In the genomic region with DNA sequence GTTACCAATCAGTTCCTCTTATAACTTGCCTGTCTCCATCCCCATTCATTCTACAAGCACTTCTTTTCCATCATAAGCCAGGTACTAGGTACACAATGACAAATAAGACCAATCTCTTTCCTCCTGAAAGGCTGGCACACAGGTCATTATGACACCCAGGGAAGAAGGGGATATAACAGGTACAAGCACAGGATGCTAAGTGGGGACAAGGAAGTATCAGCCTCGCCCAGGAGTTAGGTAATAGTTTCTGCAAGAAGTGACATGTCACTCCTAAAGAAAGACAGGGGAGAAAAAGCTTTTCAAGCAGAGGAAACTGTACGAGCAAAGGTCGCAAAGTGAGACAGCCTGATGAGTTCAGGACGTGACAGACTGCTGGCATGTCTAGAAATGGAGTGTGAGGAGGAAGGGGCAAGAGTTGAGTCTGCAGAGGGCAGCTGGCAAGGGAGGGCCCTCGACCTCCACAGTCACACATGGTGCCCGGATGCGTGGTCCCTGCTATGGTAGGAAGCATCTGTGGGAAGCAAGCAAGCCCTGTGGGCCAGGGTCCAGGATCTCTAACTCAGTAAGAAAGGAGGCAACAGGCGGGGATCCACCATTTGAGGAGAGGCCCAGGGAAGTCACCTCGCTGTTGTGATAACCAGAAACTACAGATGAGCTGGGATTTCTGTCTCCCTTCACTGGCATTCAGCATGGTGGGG, we compare ENCODE assay signal across 14 cellular contexts. TPM values are rescaled to one million over a fixed set of nuclear protein-coding genes. Genes with fewer than 3 reads are reported as not detected.
DNase-seq lines count a peak whose midpoint lies in the region; ATAC-seq and TF ChIP-seq lines count a peak whose summit lies in the region.
"Had no signal": no experiment of that assay in that cellular context is flagged by ENCODE, and none has a peak within 500 bp of the region (broad histone marks: within the 10 kb centered on the region; RNA-seq: fewer than 3 reads in every experiment).

No MANE protein-coding gene starts in this region.

- H3K4me2 ChIP-seq in mammary epithelial cell (ENCODE audit: insufficient read depth, low read depth, low read length), result no peak overlapping the region
- H3K4me2 ChIP-seq: BLaER1 had no signal

- in situ Hi-C loops in mammary epithelial cell (cut with MboI; ENCODE audit: low sequenced_read_pairs in 2 of 2), result loop anchor here in 1 of 2 donors (25.0 kb wide), 1 partner anchor 238 kb away; no protein-coding TSS in a partner anchor

- H3K36me3 Mint-ChIP-seq in type B pancreatic cell, result no peaks in the 10 kb centered on the region
- no peaks in the 10 kb centered on the region for H3K36me3 Mint-ChIP-seq in activated CD4-positive, alpha-beta T cell treated with anti-CD3 and anti-CD28 coated beads, Interleukin-2, amount 10 ng/mL, durations not matched to agents 7 days and 5 days (ENCODE audit: low read depth)
- H3K36me3 Mint-ChIP-seq in CD4-positive, alpha-beta T cell (ENCODE audit: low read depth), result no peaks in the 10 kb centered on the region

- intact Hi-C loops in left cardiac atrium (cut with DNase I), result no loop called here
- intact Hi-C loops in mammary epithelial cell (cut with micrococcal nuclease), result no loop called here
- intact Hi-C loops in CD4-positive, alpha-beta T cell (cut with DNase I, micrococcal nuclease), result no loop called here

- no peaks in the 10 kb centered on the region for H3K27me3 Mint-ChIP-seq in type B pancreatic cell
- no peaks in the 10 kb centered on the region for H3K27me3 Mint-ChIP-seq in activated CD4-positive, alpha-beta T cell treated with anti-CD3 and anti-CD28 coated beads, Interleukin-2, amount 10 ng/mL, durations not matched to agents 7 days and 5 days
- no peaks in the 10 kb centered on the region for H3K27me3 Mint-ChIP-seq in CD4-positive, alpha-beta T cell

- TF ChIP-seq CTCF in right atrium auricular region (IDR thresholded peaks at IDR 0.05) (no peak), type B pancreatic cell (conservative IDR thresholded peaks at IDR 0.05) (no peak), mammary epithelial cell (conservative IDR thresholded peaks at IDR 0.05 in 1 of 2, IDR thresholded peaks at IDR 0.05 in 1 of 2; ENCODE audit: extremely low read depth in 1 of 2, insufficient read depth in 1 of 2, low read depth in 1 of 2, low read length in 2 of 2) (no peak)
- TF ChIP-seq CTCF in CD4-positive, alpha-beta T cell (IDR thresholded peaks at IDR 0.05), result no peak

- H3K4me1 ChIP-seq in right atrium auricular region, result no peaks in the 10 kb centered on the region
- no peaks in the 10 kb centered on the region for H3K4me1 ChIP-seq in mammary epithelial cell (ENCODE audit: insufficient read depth, low read length)

- 62% methylated on average over 8 of the region's 9 CpGs for WGBS in mammary epithelial cell (ENCODE audit: low coverage, missing lambda C conversion rate)

- dilution Hi-C loops in mammary epithelial cell (cut with HindIII; ENCODE audit: low sequenced_read_pairs), result loop anchor here (10.0 kb wide), 1 partner anchor 96 kb away; no protein-coding TSS in a partner anchor

- CTCF ChIA-PET in mammary epithelial cell (lab: Charles Lee; ENCODE audit: low non-redundant PET), result no interaction called here
- CTCF ChIA-PET in activated CD4-positive, alpha-beta T cell treated with anti-CD3 and anti-CD28 coated beads, Interleukin-2, amount 10 ng/mL, durations not matched to agents 7 days and 5 days (lab: Charles Lee), result interaction anchor here (1.1 kb wide), 1 partner anchor 9 kb away, joined by 3 read pairs; no protein-coding TSS in a partner anchor
- CTCF ChIA-PET in CD4-positive, alpha-beta T cell (lab: Charles Lee), result no interaction called here

- H3K4me3 ChIP-seq in right atrium auricular region (no peak overlapping the region), mammary epithelial cell (replicated peaks in 1 of 3; ENCODE audit: insufficient read depth in 1 of 3, low read depth in 2 of 3, low read length in 3 of 3) (no peak overlapping the region)
- H3K4me3 ChIP-seq: BLaER1 had no signal

- H3K79me2 ChIP-seq in mammary epithelial cell (ENCODE audit: insufficient read depth, low read length), result no peaks in the 10 kb centered on the region

- no peaks in the 10 kb centered on the region for H3K27me3 ChIP-seq in right atrium auricular region
- H3K27me3 ChIP-seq in mammary epithelial cell (ENCODE audit: insufficient read depth, low read length), result no peaks in the 10 kb centered on the region
- no peaks in the 10 kb centered on the region for H3K27me3 ChIP-seq in CD4-positive, alpha-beta T cell (ENCODE audit: control insufficient read depth, insufficient read depth, low read length)
- H3K27me3 ChIP-seq: BLaER1 had no signal

- H3K36me3 ChIP-seq in right atrium auricular region, result no peaks in the 10 kb centered on the region
- no peaks in the 10 kb centered on the region for H3K36me3 ChIP-seq in mammary epithelial cell (ENCODE audit: insufficient read depth, low read length)
- H3K36me3 ChIP-seq: BLaER1 had no signal

- H3K9ac ChIP-seq in mammary epithelial cell (ENCODE audit: insufficient read depth, low read length), result no peak overlapping the region
- H3K9ac ChIP-seq: BLaER1 had no signal

- ATAC-seq in left cardiac atrium (no peak), esophagus mucosa (peak; percentile 93)
- ATAC-seq in CD4-positive, alpha-beta T cell (ENCODE audit: poor library complexity), result no peak
- ATAC-seq: HepG2 had no signal

- no peaks in the 10 kb centered on the region for H4K20me1 ChIP-seq in mammary epithelial cell (ENCODE audit: insufficient read depth, low read length)
- H4K20me1 ChIP-seq: BLaER1 had no signal

- no TSS peak for BruUV-seq in mammary epithelial cell (replicated peaks; lab: Mats Ljungman, UMichigan)

- no peak overlapping the region for H3K27ac ChIP-seq in right atrium auricular region
- H3K27ac ChIP-seq in mammary epithelial cell (ENCODE audit: insufficient read depth, low read depth, low read length), result no peak overlapping the region
- no peak overlapping the region for H3K27ac ChIP-seq in CD4-positive, alpha-beta T cell (ENCODE audit: low read depth, low read length)
- H3K27ac ChIP-seq: BLaER1 had no signal

- H3K9me3 ChIP-seq in right atrium auricular region (no peaks in the 10 kb centered on the region), mammary epithelial cell (replicated peaks; ENCODE audit: insufficient read depth, low read length) (no peaks in the 10 kb centered on the region)
- H3K9me3 ChIP-seq in CD4-positive, alpha-beta T cell (ENCODE audit: control insufficient read depth, low read length), result no peaks in the 10 kb centered on the region
- H3K9me3 ChIP-seq: BLaER1 had no signal

- peak overlapping the region; percentile 62 for H3K27ac Mint-ChIP-seq in type B pancreatic cell
- H3K27ac Mint-ChIP-seq in activated CD4-positive, alpha-beta T cell treated with anti-CD3 and anti-CD28 coated beads, Interleukin-2, amount 10 ng/mL, durations not matched to agents 7 days and 5 days, result no peak overlapping the region
- no peak overlapping the region for H3K27ac Mint-ChIP-seq in CD4-positive, alpha-beta T cell
- H3K27ac Mint-ChIP-seq: HFFc6 had no signal

- DNase-seq in right atrium auricular region (ENCODE audit: low spot score), result peak; percentile 18
- DNase-seq in left cardiac atrium, result no peak
- no peak for DNase-seq in type B pancreatic cell (ENCODE audit: extremely low spot score, unreplicated experiment)
- no peak for DNase-seq in mammary epithelial cell
- DNase-seq in activated CD4-positive, alpha-beta T cell treated with anti-CD3 and anti-CD28 coated beads, Interleukin-2, amount 10 ng/mL, durations not matched to agents 7 days and 5 days, result no peak
- DNase-seq in CD4-positive, alpha-beta T cell, result no peak
- DNase-seq: 8988T, AML-193, DMS53, HCEC 1CT, HFFc6 had no signal

- POLR2A ChIA-PET in activated CD4-positive, alpha-beta T cell treated with anti-CD3 and anti-CD28 coated beads, Interleukin-2, amount 10 ng/mL, durations not matched to agents 7 days and 5 days (lab: Charles Lee), result no interaction called here
- POLR2A ChIA-PET in CD4-positive, alpha-beta T cell (lab: Charles Lee), result no interaction called here

- peaks cover 4% of the 10 kb centered on the region for H3K4me1 Mint-ChIP-seq in type B pancreatic cell (ENCODE audit: unreplicated experiment)
- no peaks in the 10 kb centered on the region for H3K4me1 Mint-ChIP-seq in activated CD4-positive, alpha-beta T cell treated with anti-CD3 and anti-CD28 coated beads, Interleukin-2, amount 10 ng/mL, durations not matched to agents 7 days and 5 days
- H3K4me1 Mint-ChIP-seq in CD4-positive, alpha-beta T cell (ENCODE audit: low read depth), result no peaks in the 10 kb centered on the region

- H2AFZ ChIP-seq in mammary epithelial cell (ENCODE audit: low read depth, low read length), result no peak overlapping the region

- no peak overlapping the region for H3K4me3 Mint-ChIP-seq in type B pancreatic cell
- no peak overlapping the region for H3K4me3 Mint-ChIP-seq in activated CD4-positive, alpha-beta T cell treated with anti-CD3 and anti-CD28 coated beads, Interleukin-2, amount 10 ng/mL, durations not matched to agents 7 days and 5 days
- H3K4me3 Mint-ChIP-seq in CD4-positive, alpha-beta T cell, result no peak overlapping the region
- H3K4me3 Mint-ChIP-seq: HFFc6 had no signal

- H3K9me3 Mint-ChIP-seq in type B pancreatic cell, result no peaks in the 10 kb centered on the region
- H3K9me3 Mint-ChIP-seq in activated CD4-positive, alpha-beta T cell treated with anti-CD3 and anti-CD28 coated beads, Interleukin-2, amount 10 ng/mL, durations not matched to agents 7 days and 5 days, result no peaks in the 10 kb centered on the region
- H3K9me3 Mint-ChIP-seq in CD4-positive, alpha-beta T cell, result no peaks in the 10 kb centered on the region
- H3K9me3 Mint-ChIP-seq: HFFc6 had no signal

RNA-seq across cellular contexts. Expression of a gene that starts 40.4 kb away (rescaled TPM):
- total RNA-seq in right atrium auricular region (under 1 TPM; 0.33 to 0.71 TPM), left cardiac atrium (1 to 10 TPM; 1.2 to 1.9 TPM), esophagus mucosa (1.4 TPM), type B pancreatic cell (ENCODE audit: low replicate concordance) (1.2 and 3.8 TPM in 2 replicates), mammary epithelial cell (under 1 TPM in 1 of 2 donors, not detected in 1; 0.33 TPM)
- 0.03 TPM for polyA plus RNA-seq in mammary epithelial cell
- polyA minus RNA-seq in mammary epithelial cell, result not detected
- under 1 TPM; 0.10 to 0.15 TPM for total RNA-seq in activated CD4-positive, alpha-beta T cell treated with anti-CD3 and anti-CD28 coated beads, Interleukin-2, amount 10 ng/mL, durations not matched to agents 7 days and 5 days
- total RNA-seq in CD4-positive, alpha-beta T cell, result under 1 TPM; 0.59 to 0.66 TPM

RNA-seq across cellular contexts. Expression of a gene that starts 45.8 kb away (rescaled TPM):
- total RNA-seq in right atrium auricular region (1 to 10 TPM; 5.0 to 10.0 TPM), left cardiac atrium (10 to 100 TPM; 16.2 to 18.1 TPM), esophagus mucosa (13.4 TPM), type B pancreatic cell (ENCODE audit: low replicate concordance) (9.6 and 14.7 TPM in 2 replicates), mammary epithelial cell (1 to 10 TPM; 1.8 to 3.0 TPM)
- polyA plus RNA-seq in mammary epithelial cell, result 0.39 TPM
- polyA minus RNA-seq in mammary epithelial cell, result not detected
- total RNA-seq in activated CD4-positive, alpha-beta T cell treated with anti-CD3 and anti-CD28 coated beads, Interleukin-2, amount 10 ng/mL, durations not matched to agents 7 days and 5 days, result 1 to 10 TPM; 3.2 to 3.6 TPM
- 1 to 10 TPM; 3.6 to 5.0 TPM for total RNA-seq in CD4-positive, alpha-beta T cell

RNA-seq across cellular contexts. Expression of a gene that starts 46.2 kb away (rescaled TPM):
- 10 to 100 TPM; 25.5 to 44.1 TPM for total RNA-seq in right atrium auricular region
- 10 to 100 TPM; 32.8 to 43.4 TPM for total RNA-seq in left cardiac atrium
- total RNA-seq in esophagus mucosa, result 15.2 TPM
- total RNA-seq in type B pancreatic cell (ENCODE audit: low replicate concordance), result 32.1 and 43.2 TPM in 2 replicates
- 10 to 100 TPM; 23.0 to 26.8 TPM for total RNA-seq in mammary epithelial cell
- 18.2 TPM for polyA plus RNA-seq in mammary epithelial cell
- 98.2 TPM for polyA minus RNA-seq in mammary epithelial cell
- total RNA-seq in activated CD4-positive, alpha-beta T cell treated with anti-CD3 and anti-CD28 coated beads, Interleukin-2, amount 10 ng/mL, durations not matched to agents 7 days and 5 days, result 10 to 100 TPM; 17.8 to 18.7 TPM
- total RNA-seq in CD4-positive, alpha-beta T cell, result 1 to 10 TPM; 3.7 to 4.6 TPM
